ENCODE assay signal across 18 cellular contexts in the genomic region with DNA sequence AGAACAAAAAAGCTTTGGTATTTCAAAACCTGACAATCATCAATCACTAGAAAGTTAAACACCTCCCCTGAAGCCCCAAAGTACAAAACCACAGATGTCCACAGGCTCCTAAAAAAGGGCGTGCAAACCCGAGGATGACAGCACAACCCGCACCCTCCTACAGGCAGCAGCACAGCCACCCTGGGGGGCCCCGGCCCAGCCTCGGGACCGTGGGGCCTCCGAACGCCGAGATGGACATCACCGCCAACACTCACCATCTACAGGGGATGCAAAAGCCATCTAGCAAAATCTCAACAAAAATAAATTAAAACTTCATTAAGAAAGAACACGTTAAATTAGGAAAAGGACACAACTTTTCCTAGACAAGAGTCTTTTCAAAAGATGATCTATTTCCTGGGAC. TPM values are rescaled to one million over a fixed set of nuclear protein-coding genes. Genes with fewer than 3 reads are reported as not detected.
A peak's percentile ranks its signal among the peaks of the same experiment; 100 is the strongest.
DNase-seq lines count a peak whose midpoint lies in the region; ATAC-seq and TF ChIP-seq lines count a peak whose summit lies in the region.
"Had no signal": no experiment of that assay in that cellular context is flagged by ENCODE, and none has a peak within 500 bp of the region (broad histone marks: within the 10 kb centered on the region; RNA-seq: fewer than 3 reads in every experiment).

No MANE protein-coding gene starts in this region.

- POLR2A ChIA-PET in SK-N-SH (lab: Yijun Ruan, JAX), result interaction anchor here (0.7 kb wide), 2 partner anchors 9 to 15 kb away, joined by 3 read pairs; no protein-coding TSS in a partner anchor

- TF ChIP-seq POLR2A in esophagus muscularis mucosa (IDR thresholded peaks at IDR 0.05; ENCODE audit: low read depth), result no peak

- H2AFZ ChIP-seq in SK-N-SH (ENCODE audit: low read depth), result no peak overlapping the region

- peaks cover 47% of the 10 kb centered on the region for H4K20me1 ChIP-seq in SK-N-SH (ENCODE audit: insufficient read depth)

- peaks cover 9% of the 10 kb centered on the region for H3F3A ChIP-seq in SK-N-SH (replicated peaks; ENCODE audit: insufficient read depth)

- H3K27ac ChIP-seq in SK-N-SH (ENCODE audit: low read depth in 2 of 2, low read length in 1 of 2) (peak overlapping the region in 1 of 2 experiments; percentile 70; a peak in 3 of 4 replicates), RWPE2 (ENCODE audit: poor library complexity, severe bottlenecking) (peak overlapping the region; percentile 42), esophagus muscularis mucosa (replicated peaks in 1 of 4) (peak overlapping the region; percentile 62 to 79 (median 70)), coronary artery (peak overlapping the region in 1 of 2 donors; percentile 90)
- H3K27ac ChIP-seq: 22Rv1, BLaER1 had no signal

- no peaks in the 10 kb centered on the region for H3K9me2 ChIP-seq in SK-N-SH

- H3K9me3 ChIP-seq in SK-N-SH (no peaks in the 10 kb centered on the region), RWPE2 (ENCODE audit: severe bottlenecking) (no peaks in the 10 kb centered on the region), esophagus muscularis mucosa (no peaks in the 10 kb centered on the region)
- H3K9me3 ChIP-seq: BLaER1, Peyer's patch had no signal

- H3K4me3 ChIP-seq in SK-N-SH (ENCODE audit: low read depth in 2 of 2, low read length in 1 of 2) (no peak overlapping the region), RWPE2 (ENCODE audit: severe bottlenecking) (no peak overlapping the region), esophagus muscularis mucosa (no peak overlapping the region), coronary artery (no peak overlapping the region)
- H3K4me3 ChIP-seq: BLaER1 had no signal

- no peak for ATAC-seq in SK-N-SH treated with all-trans-retinoic acid at 6 μM for 48 hours
- no peak for ATAC-seq in RWPE2 (ENCODE audit: low read depth)
- no peak for ATAC-seq in stimulated activated effector memory CD8-positive, alpha-beta T cell treated with anti-CD3 and anti-CD28 coated beads, Interleukin-12 subunit alpha, Interleukin-12 subunit beta, amount 100 ng/mL, for 72 hours
- no peak for ATAC-seq in HG03460 (IDR thresholded peaks at IDR 0.05; ENCODE audit: unreplicated experiment)

- TF ChIP-seq CTCF in SK-N-SH (IDR thresholded peaks at IDR 0.05) (no peak), RWPE2 (IDR thresholded peaks at IDR 0.05; ENCODE audit: poor library complexity, severe bottlenecking) (no peak), esophagus muscularis mucosa (IDR thresholded peaks at IDR 0.05) (no peak), coronary artery (IDR thresholded peaks at IDR 0.05) (no peak)

- DNase-seq in SK-N-SH, result no peak
- DNase-seq in RWPE2 (ENCODE audit: low spot score), result no peak
- no peak for DNase-seq in esophagus muscularis mucosa (ENCODE audit: extremely low spot score)
- DNase-seq in stimulated activated effector memory CD8-positive, alpha-beta T cell treated with anti-CD3 and anti-CD28 coated beads, Interleukin-12 subunit alpha, Interleukin-12 subunit beta, amount 100 ng/mL, for 72 hours (ENCODE audit: low spot score in 2 of 2), result no peak
- DNase-seq in coronary artery (ENCODE audit: low spot score), result no peak
- no peak for DNase-seq in iPS-NIHi7 (ENCODE audit: extremely low spot score)
- DNase-seq: DMS 273 treated with DMSO at 0.1 percent for 48 hours, H9, MM.1S, NCI-H1105 treated with DMSO at 0.1 percent for 48 hours, NCI-H187, NCI-H446 treated with DMSO at 0.1 percent for 48 hours, NCI-H748 treated with DMSO at 0.1 percent for 48 hours, Peyer's patch had no signal

- H3K36me3 Mint-ChIP-seq in stimulated activated effector memory CD8-positive, alpha-beta T cell treated with anti-CD3 and anti-CD28 coated beads, Interleukin-12 subunit alpha, Interleukin-12 subunit beta, amount 100 ng/mL, for 72 hours, result peaks cover 62% of the 10 kb centered on the region

- peaks cover 13 to 25% of the 10 kb centered on the region in 2 experiments for H3K36me3 ChIP-seq in SK-N-SH (replicated peaks in 1 of 2; ENCODE audit: control insufficient read depth in 1 of 2, insufficient read depth in 2 of 2, low read length in 1 of 2)
- peaks cover 51% of the 10 kb centered on the region for H3K36me3 ChIP-seq in RWPE2 (ENCODE audit: low read depth)
- H3K36me3 ChIP-seq in esophagus muscularis mucosa, result peaks cover 20 to 62% (median 51%) of the 10 kb centered on the region in 4 donors

- H3K9me3 Mint-ChIP-seq in stimulated activated effector memory CD8-positive, alpha-beta T cell treated with anti-CD3 and anti-CD28 coated beads, Interleukin-12 subunit alpha, Interleukin-12 subunit beta, amount 100 ng/mL, for 72 hours, result no peaks in the 10 kb centered on the region
- H3K9me3 Mint-ChIP-seq: H9 had no signal

- H3K27me3 ChIP-seq in SK-N-SH (ENCODE audit: insufficient read depth) (no peaks in the 10 kb centered on the region), RWPE2 (ENCODE audit: insufficient read depth, poor library complexity, severe bottlenecking) (no peaks in the 10 kb centered on the region), esophagus muscularis mucosa (no peaks in the 10 kb centered on the region)
- H3K27me3 ChIP-seq: BLaER1, Peyer's patch had no signal

- H3K4me1 ChIP-seq in SK-N-SH (ENCODE audit: control insufficient read depth in 1 of 2, insufficient read depth in 2 of 2, low read depth in 1 of 2, low read length in 1 of 2), result peaks cover 11 to 15% of the 10 kb centered on the region in 2 experiments; a peak in 3 of 4 replicates
- H3K4me1 ChIP-seq in RWPE2 (ENCODE audit: insufficient read depth, poor library complexity, severe bottlenecking), result peaks cover 15% of the 10 kb centered on the region
- H3K4me1 ChIP-seq in esophagus muscularis mucosa, result peaks cover 55 to 68% (median 66%) of the 10 kb centered on the region in 4 donors

- CTCF ChIA-PET in SK-N-SH (lab: Yijun Ruan, JAX), result interaction anchor here (1.3 kb wide), 1 partner anchor 12 kb away, joined by 3 read pairs; no protein-coding TSS in a partner anchor

- intact Hi-C loops in esophagus muscularis mucosa (cut with DNase I), result no loop called here

- H3K79me2 ChIP-seq in SK-N-SH (ENCODE audit: insufficient read depth), result peaks cover 60% of the 10 kb centered on the region

- H3K27ac Mint-ChIP-seq in stimulated activated effector memory CD8-positive, alpha-beta T cell treated with anti-CD3 and anti-CD28 coated beads, Interleukin-12 subunit alpha, Interleukin-12 subunit beta, amount 100 ng/mL, for 72 hours, result peak overlapping the region; percentile 43

- peaks cover 45% of the 10 kb centered on the region for H3K4me1 Mint-ChIP-seq in stimulated activated effector memory CD8-positive, alpha-beta T cell treated with anti-CD3 and anti-CD28 coated beads, Interleukin-12 subunit alpha, Interleukin-12 subunit beta, amount 100 ng/mL, for 72 hours

- H3K9ac ChIP-seq in SK-N-SH, result no peak overlapping the region
- H3K9ac ChIP-seq: BLaER1 had no signal

- TF ChIP-seq RAD21 in SK-N-SH (IDR thresholded peaks at IDR 0.05; ENCODE audit: low read length), result no peak

- no peak overlapping the region for H3K4me3 Mint-ChIP-seq in stimulated activated effector memory CD8-positive, alpha-beta T cell treated with anti-CD3 and anti-CD28 coated beads, Interleukin-12 subunit alpha, Interleukin-12 subunit beta, amount 100 ng/mL, for 72 hours
- H3K4me3 Mint-ChIP-seq: H9 had no signal

- TF ChIP-seq EP300 in SK-N-SH (IDR thresholded peaks at IDR 0.05; ENCODE audit: borderline replicate concordance in 1 of 2, low read depth in 1 of 2, low read length in 1 of 2) (no peak), esophagus muscularis mucosa (IDR thresholded peaks at IDR 0.05) (no peak)

- peak overlapping the region; percentile 66; the same call in 1 of the 2 replicates for H3K4me2 ChIP-seq in SK-N-SH
- H3K4me2 ChIP-seq: BLaER1 had no signal

- WGBS in SK-N-SH (ENCODE audit: low lambda C conversion rate), result 79% methylated on average over 11 of the region's 11 CpGs
- 77% methylated on average over 11 of the region's 11 CpGs for WGBS in esophagus muscularis mucosa

TF ChIP-seq in SK-N-SH, 30 proteins besides CTCF, POLR2A, EP300 and RAD21 (continues in another document):
- TF ChIP-seq SIN3A (IDR thresholded peaks at IDR 0.05; ENCODE audit: borderline replicate concordance, low read depth, low read length), result no peak
- TF ChIP-seq SMC3 (IDR thresholded peaks at IDR 0.05; ENCODE audit: low read depth, low read length), result no peak

TF ChIP-seq in SK-N-SH treated with all-trans-retinoic acid at 6 μM for 48 hours, 23 proteins besides CTCF, POLR2A, EP300 and RAD21 (continues in another document):
- TF ChIP-seq, protein P1, sequence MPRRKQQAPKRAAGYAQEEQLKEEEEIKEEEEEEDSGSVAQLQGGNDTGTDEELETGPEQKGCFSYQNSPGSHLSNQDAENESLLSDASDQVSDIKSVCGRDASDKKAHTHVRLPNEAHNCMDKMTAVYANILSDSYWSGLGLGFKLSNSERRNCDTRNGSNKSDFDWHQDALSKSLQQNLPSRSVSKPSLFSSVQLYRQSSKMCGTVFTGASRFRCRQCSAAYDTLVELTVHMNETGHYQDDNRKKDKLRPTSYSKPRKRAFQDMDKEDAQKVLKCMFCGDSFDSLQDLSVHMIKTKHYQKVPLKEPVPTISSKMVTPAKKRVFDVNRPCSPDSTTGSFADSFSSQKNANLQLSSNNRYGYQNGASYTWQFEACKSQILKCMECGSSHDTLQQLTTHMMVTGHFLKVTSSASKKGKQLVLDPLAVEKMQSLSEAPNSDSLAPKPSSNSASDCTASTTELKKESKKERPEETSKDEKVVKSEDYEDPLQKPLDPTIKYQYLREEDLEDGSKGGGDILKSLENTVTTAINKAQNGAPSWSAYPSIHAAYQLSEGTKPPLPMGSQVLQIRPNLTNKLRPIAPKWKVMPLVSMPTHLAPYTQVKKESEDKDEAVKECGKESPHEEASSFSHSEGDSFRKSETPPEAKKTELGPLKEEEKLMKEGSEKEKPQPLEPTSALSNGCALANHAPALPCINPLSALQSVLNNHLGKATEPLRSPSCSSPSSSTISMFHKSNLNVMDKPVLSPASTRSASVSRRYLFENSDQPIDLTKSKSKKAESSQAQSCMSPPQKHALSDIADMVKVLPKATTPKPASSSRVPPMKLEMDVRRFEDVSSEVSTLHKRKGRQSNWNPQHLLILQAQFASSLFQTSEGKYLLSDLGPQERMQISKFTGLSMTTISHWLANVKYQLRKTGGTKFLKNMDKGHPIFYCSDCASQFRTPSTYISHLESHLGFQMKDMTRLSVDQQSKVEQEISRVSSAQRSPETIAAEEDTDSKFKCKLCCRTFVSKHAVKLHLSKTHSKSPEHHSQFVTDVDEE (CRISPR knock-in tag; IDR thresholded peaks at IDR 0.05), result no peak
- TF ChIP-seq ESRRG (CRISPR knock-in tag; IDR thresholded peaks at IDR 0.05) (no peak), BACH2 (CRISPR knock-in tag; IDR thresholded peaks at IDR 0.05; ENCODE audit: borderline replicate concordance) (no peak), ZFP3 (CRISPR knock-in tag; IDR thresholded peaks at IDR 0.05) (no peak), ISL1 (CRISPR knock-in tag; IDR thresholded peaks at IDR 0.05) (no peak)

RNA-seq across cellular contexts. Expression of gene KIAA2013, which starts 6.6 kb away (rescaled TPM):
- polyA plus RNA-seq in SK-N-SH (2012; rRNA removed), result 66.1 and 67.9 TPM in 2 replicates
- 33.3 and 49.7 TPM in 2 replicates for polyA plus RNA-seq in SK-N-SH (2012; cell fraction: cytosol; rRNA removed)
- 44.1 and 55.1 TPM in 2 replicates for polyA plus RNA-seq in SK-N-SH (2012; cell fraction: nucleus; rRNA removed)
- total RNA-seq in esophagus muscularis mucosa, result 100 to 1,000 TPM in 2 of 4 donors, 10 to 100 TPM in 2; 77.7 to 145 (median 104) TPM

RNA-seq across cellular contexts. Expression of gene PLOD1, which starts 14.9 kb away (rescaled TPM):
- 204 and 257 TPM in 2 replicates for polyA plus RNA-seq in SK-N-SH (2012; rRNA removed)
- 102 and 163 TPM in 2 replicates for polyA plus RNA-seq in SK-N-SH (2012; cell fraction: cytosol; rRNA removed)
- polyA plus RNA-seq in SK-N-SH (2012; cell fraction: nucleus; rRNA removed), result 216 and 265 TPM in 2 replicates
- total RNA-seq in esophagus muscularis mucosa, result 100 to 1,000 TPM in 1 of 4 donors, 10 to 100 TPM in 3; 67.5 to 111 (median 75.0) TPM
